ENCODE assay signal across 8 cellular contexts in genomic region chr1:186155594-186155993, GRCh38.
A peak's percentile ranks its signal among the peaks of the same experiment; 100 is the strongest.
DNase-seq lines count a peak whose midpoint lies in the region; ATAC-seq and TF ChIP-seq lines count a peak whose summit lies in the region.

No MANE protein-coding gene starts in this region.

- no peak overlapping the region for H3K4me2 ChIP-seq in neural cell (ENCODE audit: low read length)

- TF ChIP-seq CTCF in HFFc6 (IDR thresholded peaks at IDR 0.05), result peak; percentile 82
- TF ChIP-seq CTCF in chondrocyte (IDR thresholded peaks at IDR 0.05), result peak; percentile 86
- TF ChIP-seq CTCF in neural cell (IDR thresholded peaks at IDR 0.05; ENCODE audit: poor library complexity, severe bottlenecking), result peak; percentile 30

- H3K36me3 ChIP-seq in neural cell (ENCODE audit: insufficient read depth, low read length), result no peaks in the 10 kb centered on the region

- H3K4me3 ChIP-seq in neural cell (ENCODE audit: low read length), result no peak overlapping the region

- H3K27ac ChIP-seq in neural cell (ENCODE audit: low read length), result no peak overlapping the region

- H3K27me3 Mint-ChIP-seq in activated CD4-positive, alpha-beta T cell treated with anti-CD3 and anti-CD28 coated beads, Interleukin-2, amount 10 ng/mL, durations not matched to agents 24 days and 14 days, result peaks cover 7% of the 10 kb centered on the region
- no peaks in the 10 kb centered on the region for H3K27me3 Mint-ChIP-seq in HFFc6 (ENCODE audit: insufficient read depth)
- no peaks in the 10 kb centered on the region for H3K27me3 Mint-ChIP-seq in chondrocyte (ENCODE audit: low read depth)

- H2AFZ ChIP-seq in neural cell (ENCODE audit: low read depth, low read length), result no peak overlapping the region

- no peaks in the 10 kb centered on the region for H3K9me3 Mint-ChIP-seq in activated CD4-positive, alpha-beta T cell treated with anti-CD3 and anti-CD28 coated beads, Interleukin-2, amount 10 ng/mL, durations not matched to agents 24 days and 14 days
- 0 out of 2 replicates have a peak, but pooled peaks cover 3% of the 10 kb centered on the region for H3K9me3 Mint-ChIP-seq in HFFc6
- H3K9me3 Mint-ChIP-seq in chondrocyte (ENCODE audit: low read depth), result no peaks in the 10 kb centered on the region

- intact Hi-C loops in activated CD4-positive, alpha-beta T cell treated with anti-CD3 and anti-CD28 coated beads, Interleukin-2, amount 10 ng/mL, durations not matched to agents 24 days and 14 days (cut with micrococcal nuclease), result loop anchor here (1.0 to 2.0 kb wide), 2 partner anchors 57 to 170 kb away; no protein-coding TSS in a partner anchor

- no peak for ATAC-seq in activated CD4-positive, CD25-positive, alpha-beta regulatory T cell treated with anti-CD3 and anti-CD28 coated beads, Interleukin-2, amount 50 U/mL, for 24 hours

- H3K27ac Mint-ChIP-seq in activated CD4-positive, alpha-beta T cell treated with anti-CD3 and anti-CD28 coated beads, Interleukin-2, amount 10 ng/mL, durations not matched to agents 24 days and 14 days, result no peak overlapping the region
- H3K27ac Mint-ChIP-seq in HFFc6 (peak overlapping the region; percentile 49), chondrocyte (ENCODE audit: unreplicated experiment) (peak overlapping the region; percentile 73)

- no peaks in the 10 kb centered on the region for H3K36me3 Mint-ChIP-seq in activated CD4-positive, alpha-beta T cell treated with anti-CD3 and anti-CD28 coated beads, Interleukin-2, amount 10 ng/mL, durations not matched to agents 24 days and 14 days (ENCODE audit: low read depth)
- H3K36me3 Mint-ChIP-seq in HFFc6 (ENCODE audit: low read depth) (no peaks in the 10 kb centered on the region), chondrocyte (ENCODE audit: low read depth) (peaks cover 6% of the 10 kb centered on the region)

- H3K27me3 ChIP-seq in neural cell (ENCODE audit: insufficient read depth, low read depth, low read length), result no peaks in the 10 kb centered on the region

- TF ChIP-seq RAD21 in neural cell (conservative IDR thresholded peaks at IDR 0.05), result no peak

- H3K79me2 ChIP-seq in neural cell (replicated peaks; ENCODE audit: insufficient read depth, low read length), result no peaks in the 10 kb centered on the region

- no peak for TF ChIP-seq EP300 in neural cell (conservative IDR thresholded peaks at IDR 0.05; ENCODE audit: poor library complexity, severe bottlenecking)

- H4K20me1 ChIP-seq in neural cell (ENCODE audit: insufficient read depth), result no peaks in the 10 kb centered on the region

- no peak overlapping the region for H3K4me3 Mint-ChIP-seq in activated CD4-positive, alpha-beta T cell treated with anti-CD3 and anti-CD28 coated beads, Interleukin-2, amount 10 ng/mL, durations not matched to agents 24 days and 14 days
- H3K4me3 Mint-ChIP-seq in HFFc6 (no peak overlapping the region), chondrocyte (ENCODE audit: unreplicated experiment) (no peak overlapping the region)

- H3K4me1 Mint-ChIP-seq in activated CD4-positive, alpha-beta T cell treated with anti-CD3 and anti-CD28 coated beads, Interleukin-2, amount 10 ng/mL, durations not matched to agents 24 days and 14 days, result no peaks in the 10 kb centered on the region
- H3K4me1 Mint-ChIP-seq in HFFc6 (ENCODE audit: low read depth) (peaks cover 57% of the 10 kb centered on the region), chondrocyte (ENCODE audit: low read depth) (peaks cover 44% of the 10 kb centered on the region)

- H3K9ac ChIP-seq in neural cell (ENCODE audit: low read length), result no peak overlapping the region

- H3K9me3 ChIP-seq in neural cell (ENCODE audit: low read length), result no peaks in the 10 kb centered on the region

- H3K9me2 ChIP-seq in neural cell (ENCODE audit: insufficient read depth, low read length), result no peaks in the 10 kb centered on the region

- DNase-seq in activated CD4-positive, alpha-beta T cell treated with anti-CD3 and anti-CD28 coated beads, Interleukin-2, amount 10 ng/mL, durations not matched to agents 24 days and 14 days, result peak; percentile 64
- DNase-seq in activated CD4-positive, alpha-beta T cell treated with anti-CD3 and anti-CD28 coated beads, Interleukin-2, amount 50 U/mL, for 48 hours, result no peak
- DNase-seq in HFFc6 (peak; percentile 75), NCI-H69 (lab: John Stamatoyannopoulos, UW) (peak; percentile 74), chondrocyte (ENCODE audit: low spot score) (no peak), NCI-H524 treated with DMSO at 0.1 percent for 48 hours (lab: John Stamatoyannopoulos, UW) (no peak)

- H3F3A ChIP-seq in neural cell (ENCODE audit: insufficient read depth, low read length, poor library complexity, severe bottlenecking), result no peaks in the 10 kb centered on the region

TF ChIP-seq in neural cell, 6 proteins besides CTCF, POLR2A, EP300 and RAD21:
- no peak for TF ChIP-seq SMC3 (conservative IDR thresholded peaks at IDR 0.05; ENCODE audit: poor library complexity)
- TF ChIP-seq POLR2AphosphoS5 (IDR thresholded peaks at IDR 0.05), result no peak

Comparison
In these comparisons a context has a peak if more than half of its experiments do, and no peak if none do; other contexts are left out.
1. DNase-seq: peak in activated CD4-positive, alpha-beta T cell treated with anti-CD3 and anti-CD28 coated beads, Interleukin-2, amount 10 ng/mL, durations not matched to agents 24 days and 14 days (single experiment), HFFc6 (single experiment) and NCI-H69 (single experiment); none in activated CD4-positive, alpha-beta T cell treated with anti-CD3 and anti-CD28 coated beads, Interleukin-2, amount 50 U/mL, for 48 hours (0 of 2), chondrocyte (single experiment) and NCI-H524 treated with DMSO at 0.1 percent for 48 hours (single experiment).
2. CTCF ChIP-seq: peak in every context shown above with its lines; median percentile 86 in chondrocyte; 82 in HFFc6; 30 in neural cell.